ENCODE assay signal across 7 cellular contexts in genomic region chr2:172294983-172295382, GRCh38.
"Had no signal": no experiment of that assay in that cellular context is flagged by ENCODE, and none has a peak within 500 bp of the region (broad histone marks: within the 10 kb centered on the region; RNA-seq: fewer than 3 reads in every experiment).

No MANE protein-coding gene starts in this region.

- H3K27ac ChIP-seq: HL-60 had no signal

- DNase-seq: IMR-90, KBM-7, KG1 had no signal

- H3K4me3 ChIP-seq: K562 had no signal

- ATAC-seq: HepG2, K562 had no signal

- FAIRE-seq: HepG2, HTR-8/SVneo, K562 had no signal
